ENCODE assay signal across 8 cellular contexts in genomic region chr3:160449660-160450598, GRCh38. TPM values are rescaled to one million over a fixed set of nuclear protein-coding genes. Genes with fewer than 3 reads are reported as not detected.
DNase-seq lines count a peak whose midpoint lies in the region; ATAC-seq and TF ChIP-seq lines count a peak whose summit lies in the region.

TRIM59 (minus strand) TSS chr3:160449786; CDS start chr3:160439183, 10,603 bp downstream.

- H3K9me3 ChIP-seq in liver (ENCODE audit: control insufficient read depth in 4 of 4, low read length in 3 of 4) = peaks cover 0 to 1% (median 0%) of the 10 kb centered on the region in 4 donors

- peak; percentile 87 for TF ChIP-seq POLR2A in GM15510 (IDR thresholded peaks at IDR 0.05; ENCODE audit: borderline replicate concordance, extremely low read depth, insufficient read length)

- no peak for TF ChIP-seq RAD21 in liver (IDR thresholded peaks at IDR 0.05)

- peaks cover 2 to 9% (median 5%) of the 10 kb centered on the region in 4 donors for H3K4me1 ChIP-seq in liver (ENCODE audit: control insufficient read depth in 4 of 4, insufficient read depth in 4 of 4, low read length in 3 of 4)

- H3K27me3 ChIP-seq in dorsolateral prefrontal cortex (peaks cover 0 to 56% (median 26%) of the 10 kb centered on the region in 45 donors), liver (ENCODE audit: control insufficient read depth in 4 of 4, insufficient read depth in 4 of 4, low read length in 3 of 4) (peaks cover 0 to 2% (median 0%) of the 10 kb centered on the region in 4 donors)

- H3K4me3 ChIP-seq in dorsolateral prefrontal cortex (peak within 1 kb of the TSS; percentile 25 to 84 (median 58)), liver (ENCODE audit: low read depth in 1 of 3, low read length in 3 of 3) (peak within 1 kb of the TSS; percentile 47 to 75 (median 52))

- H3K36me3 ChIP-seq in liver (ENCODE audit: control insufficient read depth in 4 of 4, insufficient read depth in 3 of 4, low read depth in 1 of 4, low read length in 3 of 4) = no peaks in the 10 kb centered on the region

- TF ChIP-seq CTCF in dorsolateral prefrontal cortex (IDR thresholded peaks at IDR 0.05 in 54 of 56, conservative IDR thresholded peaks at IDR 0.05 in 2 of 56; ENCODE audit: low read depth in 1 of 56, partially characterized antibody in 56 of 56) = peak in 15 of 56 donors; percentile 4 to 45 (median 15)
- no peak for TF ChIP-seq CTCF in liver (IDR thresholded peaks at IDR 0.05; ENCODE audit: low read depth, low read length, missing input control)

- H3K27ac ChIP-seq in dorsolateral prefrontal cortex = peak within 1 kb of the TSS in 58 of 59 donors; percentile 39 to 93 (median 83)
- peak within 1 kb of the TSS in 1 of 2 donors; percentile 47 for H3K27ac ChIP-seq in liver (ENCODE audit: low read depth in 1 of 2, low read length in 2 of 2)

- ATAC-seq in HG02852 (IDR thresholded peaks at IDR 0.05; ENCODE audit: unreplicated experiment) = peak; percentile 95

- intact Hi-C loops in dorsolateral prefrontal cortex (cut with DNase I) = no loop called here

- peak; percentile 93 for DNase-seq in NCI-H2196 treated with DMSO at 0.1 percent for 48 hours (lab: John Stamatoyannopoulos, UW; ENCODE audit: unreplicated experiment)
- DNase-seq in activated CD4-positive, alpha-beta T cell treated with anti-CD3 and anti-CD28 coated beads, Interleukin-2, amount 50 U/mL, for 48 hours = peak; percentile 97 to 98
- peak; percentile 11 to 86 (median 80) for DNase-seq in dorsolateral prefrontal cortex
- DNase-seq in stimulated activated CD4-positive, alpha-beta T cell treated with anti-CD3 and anti-CD28 coated beads, Interleukin-4, amount 100 ng/mL, for 1 hour = peak; percentile 96
- no peak for DNase-seq in SHP77 (lab: John Stamatoyannopoulos, UW)

- no peak within 1 kb of the TSS for H3K9ac ChIP-seq in liver (ENCODE audit: low read depth in 1 of 2, low read length in 2 of 2)

- 18% methylated on average over 71 of the region's 71 CpGs for WGBS in liver

TF ChIP-seq in liver, 16 proteins besides CTCF, POLR2A, EP300 and RAD21:
- TF ChIP-seq SP1 (IDR thresholded peaks at IDR 0.05) = peak; percentile 7
- TF ChIP-seq YY1 (IDR thresholded peaks at IDR 0.05) = peak; percentile 12
- TF ChIP-seq FOXA1 (IDR thresholded peaks at IDR 0.05) = no peak
- TF ChIP-seq, protein P1, sequence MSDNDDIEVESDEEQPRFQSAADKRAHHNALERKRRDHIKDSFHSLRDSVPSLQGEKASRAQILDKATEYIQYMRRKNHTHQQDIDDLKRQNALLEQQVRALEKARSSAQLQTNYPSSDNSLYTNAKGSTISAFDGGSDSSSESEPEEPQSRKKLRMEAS (IDR thresholded peaks at IDR 0.05) = peak; percentile 95
- TF ChIP-seq GABPA (IDR thresholded peaks at IDR 0.05 in 1 of 2, conservative IDR thresholded peaks at IDR 0.05 in 1 of 2) = no peak
TF ChIP-seq in liver: peak in this region for 3.

RNA-seq across cellular contexts. Expression of gene TRIM59, which starts in this region (rescaled TPM):
- total RNA-seq in dorsolateral prefrontal cortex (10 to 100 TPM in 102 of 120 experiments, 1 to 10 TPM in 18; 3.4 to 93.5 (median 23.5) TPM), liver (10 to 100 TPM in 1 of 2 donors, under 1 TPM in 1; 0.84 to 33.3 TPM)
- polyA plus RNA-seq in liver = under 1 TPM; 0.18 to 0.90 TPM

Comparison
In these comparisons a context has a peak if more than half of its experiments do, and no peak if none do; other contexts are left out.
1. DNase-seq: peak in NCI-H2196 treated with DMSO at 0.1 percent for 48 hours (single experiment), activated CD4-positive, alpha-beta T cell treated with anti-CD3 and anti-CD28 coated beads, Interleukin-2, amount 50 U/mL, for 48 hours (2 of 2), dorsolateral prefrontal cortex (10 of 10) and stimulated activated CD4-positive, alpha-beta T cell treated with anti-CD3 and anti-CD28 coated beads, Interleukin-4, amount 100 ng/mL, for 1 hour (single experiment); none in SHP77 (0 of 2).